ENCODE assay signal across 9 cellular contexts in genomic region chr1:39638965-39639332, GRCh38. TPM values are rescaled to one million over a fixed set of nuclear protein-coding genes. Genes with fewer than 3 reads are reported as not detected.
DNase-seq lines count a peak whose midpoint lies in the region; ATAC-seq lines count a peak whose summit lies in the region.
"Had no signal": no experiment of that assay in that cellular context is flagged by ENCODE, and none has a peak within 500 bp of the region (broad histone marks: within the 10 kb centered on the region; RNA-seq: fewer than 3 reads in every experiment).

No MANE protein-coding gene starts in this region.

- H3K27ac Mint-ChIP-seq in activated CD4-positive, alpha-beta T cell treated with anti-CD3 and anti-CD28 coated beads for 36 hours: no peak overlapping the region
- no peak overlapping the region for H3K27ac Mint-ChIP-seq in activated T-helper 2 cell treated with anti-CD3 and anti-CD28 coated beads, Interferon-gamma antibody, Interleukin-2, Interleukin-4, amounts not matched to agents 10 μg/mL and 5 μg/mL and 100 μg/mL, durations not matched to agents 14 hours and 24 hours and 36 hours

- H3K4me3 ChIP-seq in stomach smooth muscle (ENCODE audit: low read length in 2 of 2): peak overlapping the region; percentile 6 to 62

- POLR2A ChIA-PET in activated CD4-positive, alpha-beta T cell treated with anti-CD3 and anti-CD28 coated beads for 36 hours (lab: Charles Lee): interaction anchor here (0.6 kb wide), 1 partner anchor 401 kb away, joined by 3 read pairs; the partner anchor contains the start of gene CAP1

- H3K36me3 ChIP-seq in stomach smooth muscle (ENCODE audit: control insufficient read depth in 2 of 2, insufficient read depth in 2 of 2, low read length in 2 of 2): no peaks in the 10 kb centered on the region

- no peak for ATAC-seq in activated CD4-positive, alpha-beta T cell treated with anti-CD3 and anti-CD28 coated beads for 36 hours
- no peak for ATAC-seq in GM18909 (IDR thresholded peaks at IDR 0.05; ENCODE audit: poor library complexity, unreplicated experiment)

- no peaks in the 10 kb centered on the region for H3K36me3 Mint-ChIP-seq in activated CD4-positive, alpha-beta T cell treated with anti-CD3 and anti-CD28 coated beads for 36 hours (ENCODE audit: low read depth)
- no peaks in the 10 kb centered on the region for H3K36me3 Mint-ChIP-seq in activated T-helper 2 cell treated with anti-CD3 and anti-CD28 coated beads, Interferon-gamma antibody, Interleukin-2, Interleukin-4, amounts not matched to agents 10 μg/mL and 5 μg/mL and 100 μg/mL, durations not matched to agents 14 hours and 24 hours and 36 hours (ENCODE audit: low read depth)

- no peaks in the 10 kb centered on the region for H3K9me3 ChIP-seq in stomach smooth muscle (ENCODE audit: control insufficient read depth in 2 of 2, low read length in 2 of 2)

- intact Hi-C loops in activated CD4-positive, alpha-beta T cell treated with anti-CD3 and anti-CD28 coated beads for 36 hours (cut with DNase I, micrococcal nuclease): no loop called here
- intact Hi-C loops in activated T-helper 2 cell treated with anti-CD3 and anti-CD28 coated beads, Interferon-gamma antibody, Interleukin-2, Interleukin-4, amounts not matched to agents 10 μg/mL and 5 μg/mL and 100 μg/mL, durations not matched to agents 14 hours and 24 hours and 36 hours (cut with micrococcal nuclease): no loop called here

- CTCF ChIA-PET in activated CD4-positive, alpha-beta T cell treated with anti-CD3 and anti-CD28 coated beads for 36 hours (lab: Charles Lee): interaction anchor here (0.7 to 0.8 kb wide), 2 partner anchors 20 to 33 kb away, joined by 3 to 4 read pairs; no protein-coding TSS in a partner anchor

- H3K4me1 ChIP-seq in stomach smooth muscle (ENCODE audit: control insufficient read depth, insufficient read depth, low read length): no peaks in the 10 kb centered on the region

- H3K4me1 Mint-ChIP-seq in activated CD4-positive, alpha-beta T cell treated with anti-CD3 and anti-CD28 coated beads for 36 hours: peaks cover 3% of the 10 kb centered on the region
- H3K4me1 Mint-ChIP-seq in activated T-helper 2 cell treated with anti-CD3 and anti-CD28 coated beads, Interferon-gamma antibody, Interleukin-2, Interleukin-4, amounts not matched to agents 10 μg/mL and 5 μg/mL and 100 μg/mL, durations not matched to agents 14 hours and 24 hours and 36 hours (ENCODE audit: low read depth): peaks cover 5% of the 10 kb centered on the region

- DNase-seq in activated CD4-positive, alpha-beta T cell treated with anti-CD3 and anti-CD28 coated beads for 36 hours: no peak
- DNase-seq in activated CD4-positive, alpha-beta T cell treated with anti-CD3 and anti-CD28 coated beads for 1 hour: no peak
- DNase-seq in activated T-helper 2 cell treated with anti-CD3 and anti-CD28 coated beads, Interferon-gamma antibody, Interleukin-2, Interleukin-4, amounts not matched to agents 10 μg/mL and 5 μg/mL and 100 μg/mL, durations not matched to agents 14 hours and 24 hours and 36 hours (ENCODE audit: low spot score): no peak
- DNase-seq in DMS79 treated with DMSO at 0.1 percent for 48 hours (lab: John Stamatoyannopoulos, UW): no peak
- DNase-seq in activated CD8-positive, alpha-beta memory T cell treated with anti-CD3 and anti-CD28 coated beads, Interleukin-2, amount 50 U/mL, for 48 hours: no peak
- DNase-seq: NCI-H524 treated with DMSO at 0.1 percent for 48 hours had no signal

- no peaks in the 10 kb centered on the region for H3K9me3 Mint-ChIP-seq in activated CD4-positive, alpha-beta T cell treated with anti-CD3 and anti-CD28 coated beads for 36 hours (ENCODE audit: low read depth)
- no peaks in the 10 kb centered on the region for H3K9me3 Mint-ChIP-seq in activated T-helper 2 cell treated with anti-CD3 and anti-CD28 coated beads, Interferon-gamma antibody, Interleukin-2, Interleukin-4, amounts not matched to agents 10 μg/mL and 5 μg/mL and 100 μg/mL, durations not matched to agents 14 hours and 24 hours and 36 hours

- peak overlapping the region; percentile 9 to 21 for H3K9ac ChIP-seq in stomach smooth muscle (ENCODE audit: low read length in 2 of 2)

- peaks cover 3% of the 10 kb centered on the region for H3K27me3 ChIP-seq in layer of hippocampus (ENCODE audit: control insufficient read depth, insufficient read depth, low read length)
- H3K27me3 ChIP-seq in stomach smooth muscle (ENCODE audit: control insufficient read depth in 1 of 2, insufficient read depth in 2 of 2, low read length in 2 of 2): peaks cover 38% of the 10 kb centered on the region in 2 donors

- H3K4me3 Mint-ChIP-seq in activated CD4-positive, alpha-beta T cell treated with anti-CD3 and anti-CD28 coated beads for 36 hours: peak overlapping the region; percentile 12
- H3K4me3 Mint-ChIP-seq in activated T-helper 2 cell treated with anti-CD3 and anti-CD28 coated beads, Interferon-gamma antibody, Interleukin-2, Interleukin-4, amounts not matched to agents 10 μg/mL and 5 μg/mL and 100 μg/mL, durations not matched to agents 14 hours and 24 hours and 36 hours (ENCODE audit: low read depth): peak overlapping the region; percentile 61

- peaks cover 31% of the 10 kb centered on the region for H3K27me3 Mint-ChIP-seq in activated CD4-positive, alpha-beta T cell treated with anti-CD3 and anti-CD28 coated beads for 36 hours
- H3K27me3 Mint-ChIP-seq in activated T-helper 2 cell treated with anti-CD3 and anti-CD28 coated beads, Interferon-gamma antibody, Interleukin-2, Interleukin-4, amounts not matched to agents 10 μg/mL and 5 μg/mL and 100 μg/mL, durations not matched to agents 14 hours and 24 hours and 36 hours (ENCODE audit: low read depth): peaks cover 40% of the 10 kb centered on the region

- H3K27ac ChIP-seq in layer of hippocampus (ENCODE audit: low read depth, low read length) (peak overlapping the region; percentile 3), stomach smooth muscle (ENCODE audit: low read length) (peak overlapping the region; percentile 18)

RNA-seq across cellular contexts. Expression of gene HEYL, which starts 0.5 kb away (rescaled TPM):
- under 1 TPM; 0.19 to 0.23 TPM for total RNA-seq in activated CD4-positive, alpha-beta T cell treated with anti-CD3 and anti-CD28 coated beads for 36 hours
- total RNA-seq in activated T-helper 2 cell treated with anti-CD3 and anti-CD28 coated beads, Interferon-gamma antibody, Interleukin-2, Interleukin-4, amounts not matched to agents 10 μg/mL and 5 μg/mL and 100 μg/mL, durations not matched to agents 14 hours and 24 hours and 36 hours: 0.73 and 0.74 TPM in 2 replicates

RNA-seq across cellular contexts. Expression of gene NT5C1A, which starts 33.0 kb away (rescaled TPM):
- total RNA-seq in activated CD4-positive, alpha-beta T cell treated with anti-CD3 and anti-CD28 coated beads for 36 hours: under 1 TPM in 1 of 2 experiments, not detected in 1; 0.21 TPM
- total RNA-seq in activated T-helper 2 cell treated with anti-CD3 and anti-CD28 coated beads, Interferon-gamma antibody, Interleukin-2, Interleukin-4, amounts not matched to agents 10 μg/mL and 5 μg/mL and 100 μg/mL, durations not matched to agents 14 hours and 24 hours and 36 hours: 0.74 and 1.2 TPM in 2 replicates

RNA-seq across cellular contexts. Expression of gene HPCAL4, which starts 52.3 kb away (rescaled TPM):
- total RNA-seq in activated CD4-positive, alpha-beta T cell treated with anti-CD3 and anti-CD28 coated beads for 36 hours: 1 to 10 TPM in 1 of 2 experiments, under 1 TPM in 1; 0.94 to 1.1 TPM
- 0.39 and 0.48 TPM in 2 replicates for total RNA-seq in activated T-helper 2 cell treated with anti-CD3 and anti-CD28 coated beads, Interferon-gamma antibody, Interleukin-2, Interleukin-4, amounts not matched to agents 10 μg/mL and 5 μg/mL and 100 μg/mL, durations not matched to agents 14 hours and 24 hours and 36 hours
